In genomic region chr5:58024151-58024550, GRCh38 we compare ENCODE assay signal across 29 cellular contexts.
"Had no signal": no experiment of that assay in that cellular context is flagged by ENCODE, and none has a peak within 500 bp of the region (broad histone marks: within the 10 kb centered on the region; RNA-seq: fewer than 3 reads in every experiment).

No MANE protein-coding gene starts in this region.

- H3K36me3 ChIP-seq: neutrophil, pancreas, right lobe of liver, sigmoid colon, stomach, thoracic aorta, thyroid gland, tibial nerve, upper lobe of right lung, uterus had no signal

- H3K27ac ChIP-seq: neutrophil, pancreas, psoas muscle, right lobe of liver, sigmoid colon, stomach, thoracic aorta, thyroid gland, tibial nerve, upper lobe of right lung, uterus had no signal

- H3K36me3 Mint-ChIP-seq: naive thymus-derived CD8-positive, alpha-beta T cell; natural killer cell treated with Interleukin-12 subunit alpha and Interleukin-12 subunit beta and Interleukin-15 and Interleukin-18, amount 100 ng/mL, for 72 hours; stimulated activated effector memory CD8-positive, alpha-beta T cell treated with anti-CD3 and anti-CD28 coated beads, Interleukin-12 subunit alpha, Interleukin-12 subunit beta, amount 100 ng/mL, for 72 hours; stimulated activated naive B cell treated with anti-CD40 and anti-IgM and Interleukin-4, amounts not matched to agents 10 μg/mL and 1 μg/mL and 100 μg/mL, for 72 hours; type B pancreatic cell had no signal

- H3K4me3 Mint-ChIP-seq: naive thymus-derived CD8-positive, alpha-beta T cell; natural killer cell treated with Interleukin-12 subunit alpha and Interleukin-12 subunit beta and Interleukin-15 and Interleukin-18, amount 100 ng/mL, for 72 hours; nephron progenitor cell; neural crest cell; stimulated activated effector memory CD8-positive, alpha-beta T cell treated with anti-CD3 and anti-CD28 coated beads, Interleukin-12 subunit alpha, Interleukin-12 subunit beta, amount 100 ng/mL, for 72 hours; stimulated activated naive B cell treated with anti-CD40 and anti-IgM and Interleukin-4, amounts not matched to agents 10 μg/mL and 1 μg/mL and 100 μg/mL, for 72 hours; stimulated activated naive CD8-positive, alpha-beta T cell treated with anti-CD3 and anti-CD28 coated beads, Interleukin-15, Interleukin-2, amounts not matched to agents 100 ng/mL and 50 ng/mL, for 24 hours; type B pancreatic cell had no signal

- DNase-seq: naive thymus-derived CD8-positive, alpha-beta T cell; nephron progenitor cell; nucleus accumbens; pancreas; posterior cingulate gyrus; psoas muscle; right lobe of liver; sigmoid colon; small intestine; stimulated activated CD4-positive, alpha-beta T cell treated with anti-CD3 and anti-CD28 coated beads, Interleukin-15, amount 100 ng/mL, for 24 hours; stimulated activated CD4-positive, alpha-beta T cell treated with anti-CD3 and anti-CD28 coated beads, Interleukin-2, amount 100 ng/mL, for 24 hours; stimulated activated CD4-positive, alpha-beta T cell treated with anti-CD3 and anti-CD28 coated beads, Interleukin-2, amount 100 ng/mL, for 48 hours; stimulated activated CD4-positive, alpha-beta T cell treated with anti-CD3 and anti-CD28 coated beads, Interleukin-4, amount 100 ng/mL, for 24 hours; stimulated activated naive B cell treated with anti-CD40 and anti-IgM and Interleukin-4, amounts not matched to agents 10 μg/mL and 1 μg/mL and 100 μg/mL, for 72 hours; stimulated activated naive CD4-positive, alpha-beta T cell treated with Interleukin-2 at 50 U/mL for 16 hours; stomach; thyroid gland; upper lobe of right lung; uterus had no signal

- H3K4me1 ChIP-seq: pancreas, sigmoid colon, uterus had no signal

- ATAC-seq: naive thymus-derived CD8-positive, alpha-beta T cell; natural killer cell treated with Interleukin-12 subunit alpha and Interleukin-12 subunit beta and Interleukin-15 and Interleukin-18, amount 100 ng/mL, for 72 hours; pancreas; psoas muscle; right cardiac atrium; right lobe of liver; stimulated activated effector memory CD8-positive, alpha-beta T cell treated with anti-CD3 and anti-CD28 coated beads, Interleukin-12 subunit alpha, Interleukin-12 subunit beta, amount 100 ng/mL, for 72 hours; stimulated activated naive B cell treated with anti-CD40 and anti-IgM and Interleukin-4, amounts not matched to agents 10 μg/mL and 1 μg/mL and 100 μg/mL, for 72 hours; upper lobe of right lung had no signal

- H3K27me3 ChIP-seq: neutrophil, pancreas, right lobe of liver, sigmoid colon, stomach, thyroid gland, tibial nerve, upper lobe of right lung, uterus had no signal

- H3K27ac Mint-ChIP-seq: naive thymus-derived CD8-positive, alpha-beta T cell; natural killer cell treated with Interleukin-12 subunit alpha and Interleukin-12 subunit beta and Interleukin-15 and Interleukin-18, amount 100 ng/mL, for 72 hours; nephron progenitor cell; progenitor cell of endocrine pancreas; stimulated activated effector memory CD8-positive, alpha-beta T cell treated with anti-CD3 and anti-CD28 coated beads, Interleukin-12 subunit alpha, Interleukin-12 subunit beta, amount 100 ng/mL, for 72 hours; stimulated activated naive B cell treated with anti-CD40 and anti-IgM and Interleukin-4, amounts not matched to agents 10 μg/mL and 1 μg/mL and 100 μg/mL, for 72 hours; stimulated activated naive CD8-positive, alpha-beta T cell treated with anti-CD3 and anti-CD28 coated beads, Interleukin-15, Interleukin-2, amounts not matched to agents 100 ng/mL and 50 ng/mL, for 24 hours; type B pancreatic cell had no signal

- FAIRE-seq: pancreas, small intestine had no signal

- H3K9me3 ChIP-seq: neutrophil, pancreas, psoas muscle, right lobe of liver, sigmoid colon, stomach, thoracic aorta, thyroid gland, tibial nerve, upper lobe of right lung, uterus had no signal

- H3K9me3 Mint-ChIP-seq: naive thymus-derived CD8-positive, alpha-beta T cell; natural killer cell treated with Interleukin-12 subunit alpha and Interleukin-12 subunit beta and Interleukin-15 and Interleukin-18, amount 100 ng/mL, for 72 hours; nephron progenitor cell; neural crest cell; stimulated activated effector memory CD8-positive, alpha-beta T cell treated with anti-CD3 and anti-CD28 coated beads, Interleukin-12 subunit alpha, Interleukin-12 subunit beta, amount 100 ng/mL, for 72 hours; stimulated activated naive B cell treated with anti-CD40 and anti-IgM and Interleukin-4, amounts not matched to agents 10 μg/mL and 1 μg/mL and 100 μg/mL, for 72 hours; stimulated activated naive CD8-positive, alpha-beta T cell treated with anti-CD3 and anti-CD28 coated beads, Interleukin-15, Interleukin-2, amounts not matched to agents 100 ng/mL and 50 ng/mL, for 24 hours; type B pancreatic cell had no signal

- H3K4me3 ChIP-seq: pancreas, psoas muscle, right lobe of liver, sigmoid colon, stomach, thoracic aorta, thyroid gland, tibial nerve, upper lobe of right lung, uterus had no signal

- H3K27me3 Mint-ChIP-seq: natural killer cell treated with Interleukin-12 subunit alpha and Interleukin-12 subunit beta and Interleukin-15 and Interleukin-18, amount 100 ng/mL, for 72 hours; progenitor cell of endocrine pancreas; stimulated activated naive B cell treated with anti-CD40 and anti-IgM and Interleukin-4, amounts not matched to agents 10 μg/mL and 1 μg/mL and 100 μg/mL, for 72 hours; stimulated activated naive CD8-positive, alpha-beta T cell treated with anti-CD3 and anti-CD28 coated beads, Interleukin-15, Interleukin-2, amounts not matched to agents 100 ng/mL and 50 ng/mL, for 24 hours; type B pancreatic cell had no signal

- H3K4me1 Mint-ChIP-seq: naive thymus-derived CD8-positive, alpha-beta T cell; nephron progenitor cell; neural crest cell; stimulated activated effector memory CD8-positive, alpha-beta T cell treated with anti-CD3 and anti-CD28 coated beads, Interleukin-12 subunit alpha, Interleukin-12 subunit beta, amount 100 ng/mL, for 72 hours; stimulated activated naive B cell treated with anti-CD40 and anti-IgM and Interleukin-4, amounts not matched to agents 10 μg/mL and 1 μg/mL and 100 μg/mL, for 72 hours had no signal
